ENCODE assay signal across 8 cellular contexts in the genomic region with DNA sequence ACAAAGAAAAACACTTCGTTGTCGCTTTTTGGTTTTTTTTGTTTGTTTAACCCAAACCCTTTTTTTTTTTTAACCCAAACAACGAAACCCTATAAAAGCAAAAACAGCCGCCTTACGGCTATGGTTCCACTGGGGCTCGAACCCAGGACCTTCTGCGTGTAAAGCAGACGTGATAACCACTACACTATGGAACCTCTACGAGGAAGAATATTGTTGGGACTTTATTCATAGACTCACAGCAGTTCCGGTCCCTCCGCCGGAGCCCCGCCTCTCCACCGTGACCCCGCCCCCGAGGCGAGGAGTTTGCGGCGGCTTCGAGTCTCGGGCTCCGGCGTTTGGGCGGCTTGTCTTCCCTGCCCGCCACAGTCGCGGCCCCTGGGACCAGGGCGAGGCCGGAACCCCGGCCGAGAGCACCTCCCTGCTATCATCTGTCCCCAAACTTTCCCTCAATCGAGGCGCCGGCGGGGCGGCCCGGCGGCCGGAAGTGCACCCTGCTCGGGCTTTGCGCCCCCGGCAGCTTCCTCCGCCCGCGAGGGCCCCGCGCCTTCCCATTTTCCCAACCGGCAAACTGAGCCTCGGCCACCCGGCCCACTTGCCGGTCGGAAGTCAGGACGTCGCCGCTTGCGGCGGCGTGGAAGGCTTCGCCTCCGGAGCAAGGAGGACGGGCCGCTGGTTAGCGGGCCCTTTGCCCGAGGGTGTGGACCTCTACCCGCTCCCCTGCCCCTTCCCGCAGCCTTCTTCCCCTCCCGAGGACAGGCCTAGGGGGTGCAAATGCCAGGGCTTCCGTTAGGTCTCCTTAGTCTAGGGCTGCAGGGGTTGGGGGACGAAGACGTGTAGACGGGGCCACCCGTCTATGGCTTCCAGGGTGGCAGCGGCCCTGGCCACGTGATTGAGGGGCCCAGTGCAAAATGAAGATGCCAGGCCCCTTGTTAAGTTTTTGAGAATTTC. TPM values are rescaled to one million over a fixed set of nuclear protein-coding genes. Genes with fewer than 3 reads are reported as not detected.
DNase-seq lines count a peak whose midpoint lies in the region; ATAC-seq, FAIRE-seq and TF ChIP-seq lines count a peak whose summit lies in the region.

No MANE protein-coding gene starts in this region.

- TF ChIP-seq CTCF in A549 (IDR thresholded peaks at IDR 0.05): no peak
- TF ChIP-seq CTCF in activated B cell treated with CpG ODN at 0.5 μM for 24 hours (IDR thresholded peaks at IDR 0.05): no peak

- H3K27me3 Mint-ChIP-seq in activated B cell treated with CpG ODN at 0.5 μM for 24 hours: no peaks in the 10 kb centered on the region

- POLR2A ChIA-PET in A549 (lab: Yijun Ruan, JAX): interaction anchor here (1.0 kb wide), 1 partner anchor 28 kb away, joined by 9 read pairs; no protein-coding TSS in a partner anchor
- POLR2A ChIA-PET in activated B cell treated with CpG ODN at 0.5 μM for 24 hours (lab: Charles Lee): interaction anchor here (0.6 to 1.9 kb wide), 3 partner anchors 212 to 1698 kb away, joined by 3 to 10 read pairs (median 5); no protein-coding TSS in a partner anchor

- H3K4me3 Mint-ChIP-seq in activated B cell treated with CpG ODN at 0.5 μM for 24 hours: peak overlapping the region; percentile 82

- H3K27ac ChIP-seq in A549: peak overlapping the region; percentile 96 to 97
- H3K27ac ChIP-seq in caudate nucleus (ENCODE audit: low read depth, low read length): peak overlapping the region; percentile 58

- H3K36me3 Mint-ChIP-seq in activated B cell treated with CpG ODN at 0.5 μM for 24 hours (ENCODE audit: low read depth): peaks cover 3% of the 10 kb centered on the region

- DNase-seq in A549 (ENCODE audit: low read depth in 1 of 2, low spot score in 1 of 2) (peak; percentile 62 to 77), NCI-H2029 treated with DMSO at 0.1 percent for 48 hours (lab: John Stamatoyannopoulos, UW) (peak; percentile 11), activated B cell treated with CpG ODN at 0.5 μM for 24 hours (peak; percentile 75), caudate nucleus (lab: John Stamatoyannopoulos, UW) (peak in 57 of 61 donors; percentile 1 to 82 (median 58)), islet precursor cell (peak; percentile 81)
- DNase-seq in stimulated activated CD4-positive, alpha-beta T cell treated with anti-CD3 and anti-CD28 coated beads, Interleukin-12 subunit alpha, Interleukin-12 subunit beta, amount 100 ng/mL, for 4 hours: peak; percentile 70

- peaks cover 13% of the 10 kb centered on the region; the same call in 2 of the 3 replicates for H3K4me1 ChIP-seq in A549

- 3% methylated on average over 16 of the region's 74 CpGs for WGBS in A549 (ENCODE audit: missing lambda C conversion rate)

- TF ChIP-seq EP300 in A549 (IDR thresholded peaks at IDR 0.05): no peak

- peak overlapping the region; percentile 89 for H3K4me2 ChIP-seq in A549

- ATAC-seq in A549 (peak; percentile 91 to 92), GM18511 (IDR thresholded peaks at IDR 0.05; ENCODE audit: unreplicated experiment) (peak; percentile 78), HG02981 (IDR thresholded peaks at IDR 0.05; ENCODE audit: unreplicated experiment) (peak; percentile 86), activated B cell treated with CpG ODN at 0.5 μM for 24 hours (ENCODE audit: low read depth) (peak; percentile 88)

- CTCF ChIA-PET in A549 (lab: Yijun Ruan, JAX) (interaction anchor here (1.1 to 3.7 kb wide), 4 partner anchors 13 to 255 kb away, joined by 3 to 23 read pairs (median 9); no protein-coding TSS in a partner anchor), activated B cell treated with CpG ODN at 0.5 μM for 24 hours (lab: Charles Lee) (no interaction called here)

- H3K9me3 Mint-ChIP-seq in activated B cell treated with CpG ODN at 0.5 μM for 24 hours: no peaks in the 10 kb centered on the region

- intact Hi-C loops in activated B cell treated with CpG ODN at 0.5 μM for 24 hours (cut with micrococcal nuclease): loop anchor here (1.0 to 5.0 kb wide), 6 partner anchors 211 to 1958 kb away; partner anchors contain the start of genes CDKL5, PDHA1 and SYAP1

- peak in 1 of 2 experiments; percentile 25; a peak in 1 of 5 replicates for TF ChIP-seq RAD21 in A549 (conservative IDR thresholded peaks at IDR 0.05 in 1 of 2, IDR thresholded peaks at IDR 0.05 in 1 of 2)

- peak; percentile 81 for FAIRE-seq in A549 (lab: Jason Lieb, UNC)

- peak; percentile 23; the same call in 1 of the 2 replicates for TF ChIP-seq POLR2A in A549 (IDR thresholded peaks at IDR 0.05; ENCODE audit: low read length)

- H3K9me3 ChIP-seq in A549: no peaks in the 10 kb centered on the region

- H3K27ac Mint-ChIP-seq in activated B cell treated with CpG ODN at 0.5 μM for 24 hours: peak overlapping the region; percentile 85

- peak overlapping the region; percentile 73 for H3K4me3 ChIP-seq in A549

- H3K4me1 Mint-ChIP-seq in activated B cell treated with CpG ODN at 0.5 μM for 24 hours: peaks cover 12% of the 10 kb centered on the region

TF ChIP-seq in A549, 52 proteins besides CTCF, POLR2A, EP300 and RAD21 (continues in another document):
- 0 out of 2 replicates have a peak, but pooled peaks have one; percentile 79 for TF ChIP-seq CHD4 (IDR thresholded peaks at IDR 0.05; ENCODE audit: borderline replicate concordance)
- no peak for TF ChIP-seq MAFK (IDR thresholded peaks at IDR 0.05; ENCODE audit: partially characterized antibody)
- TF ChIP-seq CEBPB (IDR thresholded peaks at IDR 0.05): peak in 1 of 2 experiments; percentile 14; a peak in 1 of 4 replicates
- TF ChIP-seq, protein P1, sequence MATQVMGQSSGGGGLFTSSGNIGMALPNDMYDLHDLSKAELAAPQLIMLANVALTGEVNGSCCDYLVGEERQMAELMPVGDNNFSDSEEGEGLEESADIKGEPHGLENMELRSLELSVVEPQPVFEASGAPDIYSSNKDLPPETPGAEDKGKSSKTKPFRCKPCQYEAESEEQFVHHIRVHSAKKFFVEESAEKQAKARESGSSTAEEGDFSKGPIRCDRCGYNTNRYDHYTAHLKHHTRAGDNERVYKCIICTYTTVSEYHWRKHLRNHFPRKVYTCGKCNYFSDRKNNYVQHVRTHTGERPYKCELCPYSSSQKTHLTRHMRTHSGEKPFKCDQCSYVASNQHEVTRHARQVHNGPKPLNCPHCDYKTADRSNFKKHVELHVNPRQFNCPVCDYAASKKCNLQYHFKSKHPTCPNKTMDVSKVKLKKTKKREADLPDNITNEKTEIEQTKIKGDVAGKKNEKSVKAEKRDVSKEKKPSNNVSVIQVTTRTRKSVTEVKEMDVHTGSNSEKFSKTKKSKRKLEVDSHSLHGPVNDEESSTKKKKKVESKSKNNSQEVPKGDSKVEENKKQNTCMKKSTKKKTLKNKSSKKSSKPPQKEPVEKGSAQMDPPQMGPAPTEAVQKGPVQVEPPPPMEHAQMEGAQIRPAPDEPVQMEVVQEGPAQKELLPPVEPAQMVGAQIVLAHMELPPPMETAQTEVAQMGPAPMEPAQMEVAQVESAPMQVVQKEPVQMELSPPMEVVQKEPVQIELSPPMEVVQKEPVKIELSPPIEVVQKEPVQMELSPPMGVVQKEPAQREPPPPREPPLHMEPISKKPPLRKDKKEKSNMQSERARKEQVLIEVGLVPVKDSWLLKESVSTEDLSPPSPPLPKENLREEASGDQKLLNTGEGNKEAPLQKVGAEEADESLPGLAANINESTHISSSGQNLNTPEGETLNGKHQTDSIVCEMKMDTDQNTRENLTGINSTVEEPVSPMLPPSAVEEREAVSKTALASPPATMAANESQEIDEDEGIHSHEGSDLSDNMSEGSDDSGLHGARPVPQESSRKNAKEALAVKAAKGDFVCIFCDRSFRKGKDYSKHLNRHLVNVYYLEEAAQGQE (IDR thresholded peaks at IDR 0.05): no peak
- TF ChIP-seq, protein P2, sequence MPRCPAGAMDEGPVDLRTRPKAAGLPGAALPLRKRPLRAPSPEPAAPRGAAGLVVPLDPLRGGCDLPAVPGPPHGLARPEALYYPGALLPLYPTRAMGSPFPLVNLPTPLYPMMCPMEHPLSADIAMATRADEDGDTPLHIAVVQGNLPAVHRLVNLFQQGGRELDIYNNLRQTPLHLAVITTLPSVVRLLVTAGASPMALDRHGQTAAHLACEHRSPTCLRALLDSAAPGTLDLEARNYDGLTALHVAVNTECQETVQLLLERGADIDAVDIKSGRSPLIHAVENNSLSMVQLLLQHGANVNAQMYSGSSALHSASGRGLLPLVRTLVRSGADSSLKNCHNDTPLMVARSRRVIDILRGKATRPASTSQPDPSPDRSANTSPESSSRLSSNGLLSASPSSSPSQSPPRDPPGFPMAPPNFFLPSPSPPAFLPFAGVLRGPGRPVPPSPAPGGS (IDR thresholded peaks at IDR 0.05): no peak
- TF ChIP-seq GATA3 (IDR thresholded peaks at IDR 0.05; ENCODE audit: borderline replicate concordance): no peak
- TF ChIP-seq PHF8 (IDR thresholded peaks at IDR 0.05; ENCODE audit: borderline replicate concordance, low read depth): no peak; the same call in 1 of the 2 replicates
- TF ChIP-seq FOSB (CRISPR knock-in tag; IDR thresholded peaks at IDR 0.05): no peak
- no peak for TF ChIP-seq NR3C1 (IDR thresholded peaks at IDR 0.05)
- TF ChIP-seq, protein P3, sequence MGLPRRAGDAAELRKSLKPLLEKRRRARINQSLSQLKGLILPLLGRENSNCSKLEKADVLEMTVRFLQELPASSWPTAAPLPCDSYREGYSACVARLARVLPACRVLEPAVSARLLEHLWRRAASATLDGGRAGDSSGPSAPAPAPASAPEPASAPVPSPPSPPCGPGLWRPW (IDR thresholded peaks at IDR 0.05): no peak
- TF ChIP-seq SREBF2 (IDR thresholded peaks at IDR 0.05): peak; percentile 78
- no peak for TF ChIP-seq CBX8 (IDR thresholded peaks at IDR 0.05)
- TF ChIP-seq E2F6 (IDR thresholded peaks at IDR 0.05; ENCODE audit: borderline replicate concordance, low read depth): no peak

RNA-seq across cellular contexts. Expression of gene RS1, which starts 3.2 kb away (rescaled TPM):
- polyA plus RNA-seq in A549 (2011; rRNA removed) (not detected in 2 replicates), A549 (2017; fragmentation: RNase III; extraction: RNeasy Plus Mini Kit Qiagen cat#74134 plus additional on column Dnase treatment) (not detected in 3 replicates)
- not detected in 2 replicates for polyA plus RNA-seq in A549 (2012; cell fraction: cytosol; rRNA removed)
- not detected in 2 replicates for polyA plus RNA-seq in A549 (2012; cell fraction: nucleus; rRNA removed)
- polyA minus RNA-seq in A549 (2011; rRNA and poly(A)+ RNA removed): not detected in 2 replicates
- not detected in 2 replicates for total RNA-seq in activated B cell treated with CpG ODN at 0.5 μM for 24 hours

RNA-seq across cellular contexts. Expression of gene PPEF1, which starts 32.4 kb away (rescaled TPM):
- 1.9 and 2.0 TPM in 2 replicates for polyA plus RNA-seq in A549 (2011; rRNA removed)
- polyA plus RNA-seq in A549 (2012; cell fraction: cytosol; rRNA removed): 0.21 and 0.29 TPM in 2 replicates
- 0.11 and 0.18 TPM in 2 replicates for polyA plus RNA-seq in A549 (2012; cell fraction: nucleus; rRNA removed)
- 1.0 to 1.1 TPM (median 1.0 TPM) in 3 replicates for polyA plus RNA-seq in A549 (2017; fragmentation: RNase III; extraction: RNeasy Plus Mini Kit Qiagen cat#74134 plus additional on column Dnase treatment)
- 3.0 and 3.9 TPM in 2 replicates for polyA minus RNA-seq in A549 (2011; rRNA and poly(A)+ RNA removed)
- total RNA-seq in activated B cell treated with CpG ODN at 0.5 μM for 24 hours: not detected in 2 replicates

Comparison
In these comparisons a context has a peak if more than half of its experiments do, and no peak if none do; other contexts are left out.
1. Peak in every context shown above with its lines: DNase-seq, ATAC-seq, H3K4me3 ChIP-seq and H3K27ac ChIP-seq.
2. DNase-seq: peak in every context shown above with its lines; median percentile 81 in islet precursor cell; 75 in activated B cell treated with CpG ODN at 0.5 μM for 24 hours; 70 in stimulated activated CD4-positive, alpha-beta T cell treated with anti-CD3 and anti-CD28 coated beads, Interleukin-12 subunit alpha, Interleukin-12 subunit beta, amount 100 ng/mL, for 4 hours; 70 in A549; 58 in caudate nucleus; 11 in NCI-H2029 treated with DMSO at 0.1 percent for 48 hours.